ENCODE assay signal across 8 cellular contexts in genomic region chr11:44095506-44096359, GRCh38. TPM values are rescaled to one million over a fixed set of nuclear protein-coding genes. Genes with fewer than 3 reads are reported as not detected.
DNase-seq lines count a peak whose midpoint lies in the region; ATAC-seq, FAIRE-seq and TF ChIP-seq lines count a peak whose summit lies in the region.

Gene EXT2, plus strand, starts transcription at chr11:44095678. Its CDS starts 12,035 bp downstream, at chr11:44107713.

- peak; percentile 78 to 96 (median 92) for TF ChIP-seq CTCF in heart left ventricle (IDR thresholded peaks at IDR 0.05)
- peak; percentile 86 to 95 (median 91) for TF ChIP-seq CTCF in upper lobe of left lung (IDR thresholded peaks at IDR 0.05)

- no peak for TF ChIP-seq EP300 in upper lobe of left lung (IDR thresholded peaks at IDR 0.05)

- peak within 1 kb of the TSS; percentile 91 for H3K9ac ChIP-seq in adipocyte (ENCODE audit: low read length)

- intact Hi-C loops in heart left ventricle (cut with DNase I), result loop anchor here in 7 of 10 donors (2.0 to 10.0 kb wide), 4 partner anchors 439 to 519 kb away; no protein-coding TSS in a partner anchor
- intact Hi-C loops in posterior vena cava (cut with DNase I), result loop anchor here in 1 of 2 donors (10.0 kb wide), 1 partner anchor 449 kb away; no protein-coding TSS in a partner anchor

- TF ChIP-seq POLR2A in GM12891 (IDR thresholded peaks at IDR 0.05; ENCODE audit: low read depth, low read length) (no peak), heart left ventricle (IDR thresholded peaks at IDR 0.05) (peak in 1 of 2 donors; percentile 66), upper lobe of left lung (IDR thresholded peaks at IDR 0.05) (peak in 1 of 4 donors; percentile 81)

- ATAC-seq in HG02759 (IDR thresholded peaks at IDR 0.05; ENCODE audit: unreplicated experiment) (peak; percentile 95), heart left ventricle (peak; percentile 94 to 98 (median 97)), upper lobe of left lung (ENCODE audit: low FRiP score in 2 of 2) (peak; percentile 96 to 98)

- H3K36me3 ChIP-seq in adipocyte (ENCODE audit: control insufficient read depth, insufficient read depth, low read length, severe bottlenecking) (no peaks in the 10 kb centered on the region), heart left ventricle (no peaks in the 10 kb centered on the region), upper lobe of left lung (no peaks in the 10 kb centered on the region)

- peak; percentile 94 for FAIRE-seq in GM12891 (lab: Jason Lieb, UNC)

- H3K4me1 ChIP-seq in adipocyte (ENCODE audit: control insufficient read depth, insufficient read depth, low read length) (peaks cover 11% of the 10 kb centered on the region), heart left ventricle (peaks cover 0 to 29% (median 22%) of the 10 kb centered on the region in 12 donors), upper lobe of left lung (peaks cover 10 to 29% (median 20%) of the 10 kb centered on the region in 4 donors)

- H3K27me3 ChIP-seq in adipocyte (replicated peaks; ENCODE audit: control insufficient read depth, insufficient read depth, low read length) (no peaks in the 10 kb centered on the region), heart left ventricle (no peaks in the 10 kb centered on the region), upper lobe of left lung (no peaks in the 10 kb centered on the region)

- WGBS in heart left ventricle, 4 donors, result 0 to 1% (median 1%) methylated on average over 30 to 83 of the region's 83 CpGs
- 0% methylated on average over 22 to 36 of the region's 83 CpGs for WGBS in upper lobe of left lung, 2 donors

- H3K4me3 ChIP-seq in adipocyte (ENCODE audit: low read length), result peak within 1 kb of the TSS; percentile 89
- peak within 1 kb of the TSS; percentile 70 to 99 (median 90) for H3K4me3 ChIP-seq in heart left ventricle
- H3K4me3 ChIP-seq in upper lobe of left lung, result peak within 1 kb of the TSS; percentile 38 to 97 (median 84)

- H3K27ac ChIP-seq in heart left ventricle (peak within 1 kb of the TSS; percentile 62 to 95 (median 84)), upper lobe of left lung (peak within 1 kb of the TSS; percentile 77 to 94 (median 78))

- DNase-seq in GM12891 (ENCODE audit: insufficient read length, low spot score), result peak; percentile 89
- peak; percentile 67 for DNase-seq in NCI-H128 (lab: John Stamatoyannopoulos, UW; ENCODE audit: unreplicated experiment)
- peak; percentile 76 for DNase-seq in T follicular helper cell (ENCODE audit: low read depth)
- DNase-seq in adipocyte (ENCODE audit: low read depth), result peak; percentile 94
- peak; percentile 88 to 96 (median 92) for DNase-seq in heart left ventricle
- peak; percentile 96 for DNase-seq in posterior vena cava (ENCODE audit: low spot score)
- peak; percentile 93 to 98 for DNase-seq in upper lobe of left lung

- H3K9me3 ChIP-seq in adipocyte (ENCODE audit: control insufficient read depth, low read length) (no peaks in the 10 kb centered on the region), heart left ventricle (no peaks in the 10 kb centered on the region), upper lobe of left lung (no peaks in the 10 kb centered on the region)

TF ChIP-seq in GM12891, 5 proteins besides CTCF, POLR2A, EP300 and RAD21:
- TF ChIP-seq PAX5 (IDR thresholded peaks at IDR 0.05; ENCODE audit: insufficient read depth, low read length, severe bottlenecking), result no peak
- TF ChIP-seq POU2F2 (IDR thresholded peaks at IDR 0.05; ENCODE audit: low read depth, low read length), result no peak
- TF ChIP-seq TAF1 (IDR thresholded peaks at IDR 0.05; ENCODE audit: low read depth, low read length), result no peak
- no peak for TF ChIP-seq POLR2AphosphoS5 (IDR thresholded peaks at IDR 0.05; ENCODE audit: low read depth, low read length)
- TF ChIP-seq SPI1 (IDR thresholded peaks at IDR 0.05; ENCODE audit: low read depth, low read length), result no peak

RNA-seq across cellular contexts. Expression of gene EXT2, which starts in this region (rescaled TPM):
- polyA plus RNA-seq in GM12891 (2012; ENCODE audit: low read depth, missing spikeins), result 5.1 TPM
- total RNA-seq in heart left ventricle, result 10 to 100 TPM; 24.3 to 41.9 (median 31.9) TPM
- 10 to 100 TPM; 12.6 to 37.8 TPM for polyA plus RNA-seq in heart left ventricle
- total RNA-seq in posterior vena cava, result 10 to 100 TPM; 60.1 to 62.8 TPM
- 10 to 100 TPM; 45.3 to 64.0 (median 57.4) TPM for total RNA-seq in upper lobe of left lung

Comparison
In these comparisons a context has a peak if more than half of its experiments do, and no peak if none do; other contexts are left out.
1. Peak in every context shown above with its lines: DNase-seq, ATAC-seq, H3K4me3 ChIP-seq and H3K27ac ChIP-seq.